In the genomic region with DNA sequence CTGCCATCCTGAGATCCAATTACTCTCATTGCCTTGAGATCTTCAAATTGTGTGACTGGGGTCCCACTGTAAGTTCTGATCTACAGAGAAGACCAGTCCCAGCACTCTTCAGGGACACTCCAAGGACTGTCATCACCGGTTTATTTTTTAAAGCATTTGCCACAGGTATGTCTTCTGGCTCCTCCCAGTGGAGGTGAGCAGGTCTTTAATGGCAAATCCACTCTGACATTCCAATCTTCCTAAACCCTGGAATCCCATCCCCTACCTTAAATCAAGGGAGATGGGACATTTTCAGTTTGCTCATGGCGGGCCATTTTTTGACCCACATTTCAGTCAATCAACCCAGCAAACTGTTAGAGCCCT, we compare ENCODE assay signal across 1 cellular context.
A peak's percentile ranks its signal among the peaks of the same experiment; 100 is the strongest.
TF ChIP-seq lines count a peak whose summit lies in the region.

No MANE protein-coding gene starts in this region.

TF ChIP-seq in K562, 482 proteins besides CTCF, POLR2A, EP300 and RAD21 (continued from another document):
- TF ChIP-seq MAZ (CRISPR knock-in tag; conservative IDR thresholded peaks at IDR 0.05 in 1 of 2, IDR thresholded peaks at IDR 0.05 in 1 of 2) (peak in 1 of 2 experiments; percentile 31; a peak in 1 of 4 replicates), ZNF766 (CRISPR knock-in tag; conservative IDR thresholded peaks at IDR 0.05) (peak; percentile 52; the same call in 1 of the 2 replicates), ZBTB17 (CRISPR knock-in tag; IDR thresholded peaks at IDR 0.05) (no peak), FOSL1 (tag; conservative IDR thresholded peaks at IDR 0.05) (peak; percentile 24; the same call in 1 of the 2 replicates), NFE2 (IDR thresholded peaks at IDR 0.05; ENCODE audit: low read depth) (no peak), BDP1 (IDR thresholded peaks at IDR 0.05; ENCODE audit: insufficient read depth, insufficient read length) (no peak), CCNT2 (IDR thresholded peaks at IDR 0.05; ENCODE audit: borderline replicate concordance, extremely low read depth, insufficient read length, low read depth, low read length) (no peak), CREM (IDR thresholded peaks at IDR 0.05; ENCODE audit: low read depth) (no peak), HNRNPH1 (optimal IDR thresholded peaks at IDR 0.05; ENCODE audit: low read depth, low read length) (no peak), SMC3 (conservative IDR thresholded peaks at IDR 0.05; ENCODE audit: insufficient read depth, low read depth, low read length) (0 out of 2 replicates have a peak, but pooled peaks have one; percentile 13), ESRRB (CRISPR knock-in tag; IDR thresholded peaks at IDR 0.05; ENCODE audit: borderline replicate concordance) (no peak), SMARCA4 (IDR thresholded peaks at IDR 0.05) (no peak), TGIF2 (CRISPR knock-in tag; IDR thresholded peaks at IDR 0.05) (no peak), SUPT5H (IDR thresholded peaks at IDR 0.05) (no peak), CBX3 (IDR thresholded peaks at IDR 0.05; ENCODE audit: borderline replicate concordance in 1 of 2, low read length in 2 of 2) (no peak), POLR2B (IDR thresholded peaks at IDR 0.05; ENCODE audit: low read depth, partially characterized antibody) (no peak)
- TF ChIP-seq, protein P1, sequence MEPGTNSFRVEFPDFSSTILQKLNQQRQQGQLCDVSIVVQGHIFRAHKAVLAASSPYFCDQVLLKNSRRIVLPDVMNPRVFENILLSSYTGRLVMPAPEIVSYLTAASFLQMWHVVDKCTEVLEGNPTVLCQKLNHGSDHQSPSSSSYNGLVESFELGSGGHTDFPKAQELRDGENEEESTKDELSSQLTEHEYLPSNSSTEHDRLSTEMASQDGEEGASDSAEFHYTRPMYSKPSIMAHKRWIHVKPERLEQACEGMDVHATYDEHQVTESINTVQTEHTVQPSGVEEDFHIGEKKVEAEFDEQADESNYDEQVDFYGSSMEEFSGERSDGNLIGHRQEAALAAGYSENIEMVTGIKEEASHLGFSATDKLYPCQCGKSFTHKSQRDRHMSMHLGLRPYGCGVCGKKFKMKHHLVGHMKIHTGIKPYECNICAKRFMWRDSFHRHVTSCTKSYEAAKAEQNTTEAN (CRISPR knock-in tag; IDR thresholded peaks at IDR 0.05) = no peak
- TF ChIP-seq, protein P2, sequence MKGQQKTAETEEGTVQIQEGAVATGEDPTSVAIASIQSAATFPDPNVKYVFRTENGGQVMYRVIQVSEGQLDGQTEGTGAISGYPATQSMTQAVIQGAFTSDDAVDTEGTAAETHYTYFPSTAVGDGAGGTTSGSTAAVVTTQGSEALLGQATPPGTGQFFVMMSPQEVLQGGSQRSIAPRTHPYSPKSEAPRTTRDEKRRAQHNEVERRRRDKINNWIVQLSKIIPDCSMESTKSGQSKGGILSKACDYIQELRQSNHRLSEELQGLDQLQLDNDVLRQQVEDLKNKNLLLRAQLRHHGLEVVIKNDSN (CRISPR knock-in tag; IDR thresholded peaks at IDR 0.05) = no peak
- TF ChIP-seq, protein P3, sequence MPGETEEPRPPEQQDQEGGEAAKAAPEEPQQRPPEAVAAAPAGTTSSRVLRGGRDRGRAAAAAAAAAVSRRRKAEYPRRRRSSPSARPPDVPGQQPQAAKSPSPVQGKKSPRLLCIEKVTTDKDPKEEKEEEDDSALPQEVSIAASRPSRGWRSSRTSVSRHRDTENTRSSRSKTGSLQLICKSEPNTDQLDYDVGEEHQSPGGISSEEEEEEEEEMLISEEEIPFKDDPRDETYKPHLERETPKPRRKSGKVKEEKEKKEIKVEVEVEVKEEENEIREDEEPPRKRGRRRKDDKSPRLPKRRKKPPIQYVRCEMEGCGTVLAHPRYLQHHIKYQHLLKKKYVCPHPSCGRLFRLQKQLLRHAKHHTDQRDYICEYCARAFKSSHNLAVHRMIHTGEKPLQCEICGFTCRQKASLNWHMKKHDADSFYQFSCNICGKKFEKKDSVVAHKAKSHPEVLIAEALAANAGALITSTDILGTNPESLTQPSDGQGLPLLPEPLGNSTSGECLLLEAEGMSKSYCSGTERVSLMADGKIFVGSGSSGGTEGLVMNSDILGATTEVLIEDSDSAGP (CRISPR knock-in tag; IDR thresholded peaks at IDR 0.05) = no peak
- TF ChIP-seq, protein P4, sequence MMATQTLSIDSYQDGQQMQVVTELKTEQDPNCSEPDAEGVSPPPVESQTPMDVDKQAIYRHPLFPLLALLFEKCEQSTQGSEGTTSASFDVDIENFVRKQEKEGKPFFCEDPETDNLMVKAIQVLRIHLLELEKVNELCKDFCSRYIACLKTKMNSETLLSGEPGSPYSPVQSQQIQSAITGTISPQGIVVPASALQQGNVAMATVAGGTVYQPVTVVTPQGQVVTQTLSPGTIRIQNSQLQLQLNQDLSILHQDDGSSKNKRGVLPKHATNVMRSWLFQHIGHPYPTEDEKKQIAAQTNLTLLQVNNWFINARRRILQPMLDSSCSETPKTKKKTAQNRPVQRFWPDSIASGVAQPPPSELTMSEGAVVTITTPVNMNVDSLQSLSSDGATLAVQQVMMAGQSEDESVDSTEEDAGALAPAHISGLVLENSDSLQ (IDR thresholded peaks at IDR 0.05) = no peak
- TF ChIP-seq, protein P5, sequence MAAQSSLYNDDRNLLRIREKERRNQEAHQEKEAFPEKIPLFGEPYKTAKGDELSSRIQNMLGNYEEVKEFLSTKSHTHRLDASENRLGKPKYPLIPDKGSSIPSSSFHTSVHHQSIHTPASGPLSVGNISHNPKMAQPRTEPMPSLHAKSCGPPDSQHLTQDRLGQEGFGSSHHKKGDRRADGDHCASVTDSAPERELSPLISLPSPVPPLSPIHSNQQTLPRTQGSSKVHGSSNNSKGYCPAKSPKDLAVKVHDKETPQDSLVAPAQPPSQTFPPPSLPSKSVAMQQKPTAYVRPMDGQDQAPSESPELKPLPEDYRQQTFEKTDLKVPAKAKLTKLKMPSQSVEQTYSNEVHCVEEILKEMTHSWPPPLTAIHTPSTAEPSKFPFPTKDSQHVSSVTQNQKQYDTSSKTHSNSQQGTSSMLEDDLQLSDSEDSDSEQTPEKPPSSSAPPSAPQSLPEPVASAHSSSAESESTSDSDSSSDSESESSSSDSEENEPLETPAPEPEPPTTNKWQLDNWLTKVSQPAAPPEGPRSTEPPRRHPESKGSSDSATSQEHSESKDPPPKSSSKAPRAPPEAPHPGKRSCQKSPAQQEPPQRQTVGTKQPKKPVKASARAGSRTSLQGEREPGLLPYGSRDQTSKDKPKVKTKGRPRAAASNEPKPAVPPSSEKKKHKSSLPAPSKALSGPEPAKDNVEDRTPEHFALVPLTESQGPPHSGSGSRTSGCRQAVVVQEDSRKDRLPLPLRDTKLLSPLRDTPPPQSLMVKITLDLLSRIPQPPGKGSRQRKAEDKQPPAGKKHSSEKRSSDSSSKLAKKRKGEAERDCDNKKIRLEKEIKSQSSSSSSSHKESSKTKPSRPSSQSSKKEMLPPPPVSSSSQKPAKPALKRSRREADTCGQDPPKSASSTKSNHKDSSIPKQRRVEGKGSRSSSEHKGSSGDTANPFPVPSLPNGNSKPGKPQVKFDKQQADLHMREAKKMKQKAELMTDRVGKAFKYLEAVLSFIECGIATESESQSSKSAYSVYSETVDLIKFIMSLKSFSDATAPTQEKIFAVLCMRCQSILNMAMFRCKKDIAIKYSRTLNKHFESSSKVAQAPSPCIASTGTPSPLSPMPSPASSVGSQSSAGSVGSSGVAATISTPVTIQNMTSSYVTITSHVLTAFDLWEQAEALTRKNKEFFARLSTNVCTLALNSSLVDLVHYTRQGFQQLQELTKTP (IDR thresholded peaks at IDR 0.05; ENCODE audit: low read depth in 1 of 2, partially characterized antibody in 2 of 2) = no peak
- TF ChIP-seq, protein P6, sequence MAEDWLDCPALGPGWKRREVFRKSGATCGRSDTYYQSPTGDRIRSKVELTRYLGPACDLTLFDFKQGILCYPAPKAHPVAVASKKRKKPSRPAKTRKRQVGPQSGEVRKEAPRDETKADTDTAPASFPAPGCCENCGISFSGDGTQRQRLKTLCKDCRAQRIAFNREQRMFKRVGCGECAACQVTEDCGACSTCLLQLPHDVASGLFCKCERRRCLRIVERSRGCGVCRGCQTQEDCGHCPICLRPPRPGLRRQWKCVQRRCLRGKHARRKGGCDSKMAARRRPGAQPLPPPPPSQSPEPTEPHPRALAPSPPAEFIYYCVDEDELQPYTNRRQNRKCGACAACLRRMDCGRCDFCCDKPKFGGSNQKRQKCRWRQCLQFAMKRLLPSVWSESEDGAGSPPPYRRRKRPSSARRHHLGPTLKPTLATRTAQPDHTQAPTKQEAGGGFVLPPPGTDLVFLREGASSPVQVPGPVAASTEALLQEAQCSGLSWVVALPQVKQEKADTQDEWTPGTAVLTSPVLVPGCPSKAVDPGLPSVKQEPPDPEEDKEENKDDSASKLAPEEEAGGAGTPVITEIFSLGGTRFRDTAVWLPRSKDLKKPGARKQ (CRISPR knock-in tag; IDR thresholded peaks at IDR 0.05) = no peak
- TF ChIP-seq, protein P7, sequence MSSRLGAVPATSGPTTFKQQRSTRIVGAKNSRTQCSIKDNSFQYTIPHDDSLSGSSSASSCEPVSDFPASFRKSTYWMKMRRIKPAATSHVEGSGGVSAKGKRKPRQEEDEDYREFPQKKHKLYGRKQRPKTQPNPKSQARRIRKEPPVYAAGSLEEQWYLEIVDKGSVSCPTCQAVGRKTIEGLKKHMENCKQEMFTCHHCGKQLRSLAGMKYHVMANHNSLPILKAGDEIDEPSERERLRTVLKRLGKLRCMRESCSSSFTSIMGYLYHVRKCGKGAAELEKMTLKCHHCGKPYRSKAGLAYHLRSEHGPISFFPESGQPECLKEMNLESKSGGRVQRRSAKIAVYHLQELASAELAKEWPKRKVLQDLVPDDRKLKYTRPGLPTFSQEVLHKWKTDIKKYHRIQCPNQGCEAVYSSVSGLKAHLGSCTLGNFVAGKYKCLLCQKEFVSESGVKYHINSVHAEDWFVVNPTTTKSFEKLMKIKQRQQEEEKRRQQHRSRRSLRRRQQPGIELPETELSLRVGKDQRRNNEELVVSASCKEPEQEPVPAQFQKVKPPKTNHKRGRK (tag; IDR thresholded peaks at IDR 0.05) = no peak
